In genomic region chr2:206798009-206798408, GRCh38 we compare ENCODE assay signal across 10 cellular contexts. TPM values are rescaled to one million over a fixed set of nuclear protein-coding genes. Genes with fewer than 3 reads are reported as not detected.
A peak's percentile ranks its signal among the peaks of the same experiment; 100 is the strongest.
DNase-seq lines count a peak whose midpoint lies in the region; ATAC-seq, FAIRE-seq and TF ChIP-seq lines count a peak whose summit lies in the region.
"Had no signal": no experiment of that assay in that cellular context is flagged by ENCODE, and none has a peak within 500 bp of the region (broad histone marks: within the 10 kb centered on the region; RNA-seq: fewer than 3 reads in every experiment).

No MANE protein-coding gene starts in this region.

- no peak for TF ChIP-seq RAD21 in SK-N-SH (IDR thresholded peaks at IDR 0.05; ENCODE audit: low read length)

- BruUV-seq in endothelial cell of umbilical vein (replicated peaks; lab: Mats Ljungman, UMichigan), result no TSS peak

- peaks cover 0 to 2% of the 10 kb centered on the region in 2 experiments for H3K36me3 ChIP-seq in endothelial cell of umbilical vein (ENCODE audit: control insufficient read depth in 2 of 2, extremely low read depth in 1 of 2, insufficient read depth in 2 of 2, low read length in 2 of 2)
- H3K36me3 ChIP-seq in ascending aorta, result peaks cover 0 to 21% of the 10 kb centered on the region in 2 donors
- H3K36me3 ChIP-seq in SK-N-SH (replicated peaks in 1 of 2; ENCODE audit: control insufficient read depth in 1 of 2, insufficient read depth in 2 of 2, low read length in 1 of 2), result peaks cover 6 to 15% of the 10 kb centered on the region in 2 experiments
- H3K36me3 ChIP-seq in BE2C, result peaks cover 7% of the 10 kb centered on the region

- peak; percentile 87 for DNase-seq in endothelial cell of umbilical vein (ENCODE audit: low read depth, low spot score)
- no peak for DNase-seq in DMS153 treated with DMSO at 0.1 percent for 48 hours (lab: John Stamatoyannopoulos, UW; ENCODE audit: unreplicated experiment)
- no peak for DNase-seq in ascending aorta (ENCODE audit: low spot score in 2 of 2)
- no peak for DNase-seq in SK-N-SH
- no peak for DNase-seq in BE2C
- DNase-seq: body of pancreas, NCI-H524 had no signal

- H2AFZ ChIP-seq in endothelial cell of umbilical vein (ENCODE audit: low read depth, low read length) (no peak overlapping the region), SK-N-SH (ENCODE audit: low read depth) (no peak overlapping the region)

- no peaks in the 10 kb centered on the region for H3F3A ChIP-seq in SK-N-SH (replicated peaks; ENCODE audit: insufficient read depth)

- ATAC-seq in GM18858 (IDR thresholded peaks at IDR 0.05; ENCODE audit: unreplicated experiment) (peak; percentile 71), GM21526 (IDR thresholded peaks at IDR 0.05; ENCODE audit: low FRiP score, unreplicated experiment) (peak; percentile 53), HG03460 (IDR thresholded peaks at IDR 0.05; ENCODE audit: unreplicated experiment) (peak; percentile 65)
- ATAC-seq: body of pancreas had no signal

- H3K27ac ChIP-seq in endothelial cell of umbilical vein (ENCODE audit: insufficient read depth, low read depth, low read length) (peak overlapping the region; percentile 62), ascending aorta (no peak overlapping the region), SK-N-SH (ENCODE audit: low read depth in 2 of 2, low read length in 1 of 2) (no peak overlapping the region)
- H3K27ac ChIP-seq: body of pancreas had no signal

- TF ChIP-seq EP300 in SK-N-SH (IDR thresholded peaks at IDR 0.05; ENCODE audit: borderline replicate concordance in 1 of 2, low read depth in 1 of 2, low read length in 1 of 2), result no peak

- intact Hi-C loops in endothelial cell of umbilical vein (cut with micrococcal nuclease) (no loop called here), ascending aorta (cut with DNase I) (no loop called here)

- dilution Hi-C loops in endothelial cell of umbilical vein (cut with MboI; ENCODE audit: extremely low pct_ligation_motif_present, low sequenced_read_pairs), result no loop called here

- H3K4me2 ChIP-seq in endothelial cell of umbilical vein (ENCODE audit: insufficient read depth, low read length) (peak overlapping the region; percentile 48), SK-N-SH (no peak overlapping the region)

- H4K20me1 ChIP-seq in endothelial cell of umbilical vein (replicated peaks; ENCODE audit: control insufficient read depth, extremely low read depth, insufficient read depth, low read length) (no peaks in the 10 kb centered on the region), SK-N-SH (ENCODE audit: insufficient read depth) (no peaks in the 10 kb centered on the region)

- H3K9me2 ChIP-seq in SK-N-SH, result no peaks in the 10 kb centered on the region

- no peak overlapping the region for H3K4me3 ChIP-seq in endothelial cell of umbilical vein (replicated peaks in 1 of 3; ENCODE audit: insufficient read depth in 1 of 3, low read depth in 1 of 3, low read length in 3 of 3)
- no peak overlapping the region for H3K4me3 ChIP-seq in ascending aorta
- H3K4me3 ChIP-seq in SK-N-SH (ENCODE audit: low read depth in 2 of 2, low read length in 1 of 2), result no peak overlapping the region
- no peak overlapping the region for H3K4me3 ChIP-seq in BE2C (ENCODE audit: low read depth, low read length)
- H3K4me3 ChIP-seq: body of pancreas had no signal

- POLR2A ChIA-PET in endothelial cell of umbilical vein (lab: Charles Lee) (no interaction called here), SK-N-SH (lab: Yijun Ruan, JAX) (no interaction called here)

- peak; percentile 74 for FAIRE-seq in endothelial cell of umbilical vein (lab: Jason Lieb, UNC)

- CTCF ChIA-PET in endothelial cell of umbilical vein (lab: Charles Lee) (interaction anchor here (1.0 kb wide), 2 partner anchors 15 to 675 kb away, joined by 3 to 5 read pairs; no protein-coding TSS in a partner anchor), SK-N-SH (lab: Yijun Ruan, JAX) (interaction anchor here (1.1 to 11.5 kb wide), 5 partner anchors 15 to 730 kb away, joined by 3 to 111 read pairs (median 6); no protein-coding TSS in a partner anchor)

- WGBS in SK-N-SH (ENCODE audit: low lambda C conversion rate), result 98% methylated on average over 5 of the region's 5 CpGs

- H3K9me3 ChIP-seq in endothelial cell of umbilical vein (replicated peaks; ENCODE audit: control insufficient read depth, insufficient read depth, low read length) (no peaks in the 10 kb centered on the region), ascending aorta (no peaks in the 10 kb centered on the region), SK-N-SH (no peaks in the 10 kb centered on the region), BE2C (no peaks in the 10 kb centered on the region)
- H3K9me3 ChIP-seq: body of pancreas had no signal

- no peaks in the 10 kb centered on the region for H3K27me3 ChIP-seq in endothelial cell of umbilical vein (ENCODE audit: control insufficient read depth in 2 of 2, insufficient read depth in 2 of 2, low read length in 2 of 2)
- no peaks in the 10 kb centered on the region for H3K27me3 ChIP-seq in ascending aorta
- no peaks in the 10 kb centered on the region for H3K27me3 ChIP-seq in SK-N-SH (ENCODE audit: insufficient read depth)
- H3K27me3 ChIP-seq in BE2C, result no peaks in the 10 kb centered on the region
- H3K27me3 ChIP-seq: body of pancreas had no signal

- no peak overlapping the region for H3K9ac ChIP-seq in endothelial cell of umbilical vein (replicated peaks; ENCODE audit: extremely low read depth, insufficient read depth, low read length)
- H3K9ac ChIP-seq in SK-N-SH, result no peak overlapping the region

- no peak for TF ChIP-seq CTCF in endothelial cell of umbilical vein (IDR thresholded peaks at IDR 0.05; ENCODE audit: extremely low read depth in 1 of 2, insufficient read depth in 1 of 2, low read depth in 1 of 2, low read length in 2 of 2)
- no peak for TF ChIP-seq CTCF in ascending aorta (IDR thresholded peaks at IDR 0.05)
- no peak for TF ChIP-seq CTCF in SK-N-SH (IDR thresholded peaks at IDR 0.05)
- TF ChIP-seq CTCF in BE2C (IDR thresholded peaks at IDR 0.05; ENCODE audit: low read depth, low read length), result no peak

- no peak for TF ChIP-seq POLR2A in endothelial cell of umbilical vein (IDR thresholded peaks at IDR 0.05; ENCODE audit: low read depth, low read length)

- H3K9me1 ChIP-seq in endothelial cell of umbilical vein (replicated peaks; ENCODE audit: control insufficient read depth, extremely low read depth, insufficient read depth, low read length), result no peaks in the 10 kb centered on the region

- H3K4me1 ChIP-seq in endothelial cell of umbilical vein (ENCODE audit: control insufficient read depth, extremely low read depth, insufficient read depth, low read length) (peaks cover 14% of the 10 kb centered on the region), ascending aorta (peaks cover 0 to 4% of the 10 kb centered on the region in 2 donors), SK-N-SH (ENCODE audit: control insufficient read depth in 1 of 2, insufficient read depth in 2 of 2, low read depth in 1 of 2, low read length in 1 of 2) (peaks cover 0 to 23% of the 10 kb centered on the region in 2 experiments; a peak in 1 of 4 replicates), BE2C (peaks cover 4% of the 10 kb centered on the region; the same call in 1 of the 2 replicates)

- no peaks in the 10 kb centered on the region for H3K79me2 ChIP-seq in endothelial cell of umbilical vein (ENCODE audit: control insufficient read depth, insufficient read depth, low read length)
- no peaks in the 10 kb centered on the region for H3K79me2 ChIP-seq in SK-N-SH (ENCODE audit: insufficient read depth)

TF ChIP-seq in endothelial cell of umbilical vein, 7 proteins besides CTCF, POLR2A, EP300 and RAD21:
- TF ChIP-seq JUN (IDR thresholded peaks at IDR 0.05; ENCODE audit: borderline replicate concordance, insufficient read depth, insufficient read length, low read depth) (peak; percentile 56), MAX (IDR thresholded peaks at IDR 0.05; ENCODE audit: insufficient read depth, insufficient read length) (no peak)

TF ChIP-seq in SK-N-SH, 30 proteins besides CTCF, POLR2A, EP300 and RAD21 (continues in another document):
- no peak for TF ChIP-seq EZH2phosphoT487 (IDR thresholded peaks at IDR 0.05; ENCODE audit: borderline replicate concordance, low read depth)
- TF ChIP-seq NRF1 (IDR thresholded peaks at IDR 0.05; ENCODE audit: low read depth, low read length), result no peak

RNA-seq across cellular contexts. Expression of gene FASTKD2, which starts 32.6 kb away (rescaled TPM):
- total RNA-seq in endothelial cell of umbilical vein (22.6 and 24.1 TPM in 2 replicates), ascending aorta (41.5 TPM)
- polyA plus RNA-seq in endothelial cell of umbilical vein (20.6 and 21.8 TPM in 2 replicates), SK-N-SH (2012; rRNA removed) (15.1 and 22.8 TPM in 2 replicates)
- polyA plus RNA-seq in endothelial cell of umbilical vein (2011; cell fraction: cytosol; rRNA removed), result 17.8 and 18.4 TPM in 2 replicates
- polyA plus RNA-seq in endothelial cell of umbilical vein (2011; cell fraction: nucleus; rRNA removed), result 39.7 and 47.2 TPM in 2 replicates
- 23.4 and 33.2 TPM in 2 replicates for polyA plus RNA-seq in endothelial cell of umbilical vein (2012)
- 31.1 and 33.8 TPM in 2 replicates for polyA minus RNA-seq in endothelial cell of umbilical vein
- 13.9 TPM for polyA minus RNA-seq in endothelial cell of umbilical vein (2011; cell fraction: cytosol; rRNA and poly(A)+ RNA removed)
- 30.6 and 56.1 TPM in 2 replicates for polyA minus RNA-seq in endothelial cell of umbilical vein (2011; cell fraction: nucleus; rRNA and poly(A)+ RNA removed)
- polyA plus RNA-seq in SK-N-SH (2012; cell fraction: cytosol; rRNA removed), result 18.2 and 18.3 TPM in 2 replicates
- polyA plus RNA-seq in SK-N-SH (2012; cell fraction: nucleus; rRNA removed), result 18.8 and 37.6 TPM in 2 replicates
- polyA plus RNA-seq in BE2C (2012; ENCODE audit: insufficient read depth, insufficient read length, low read depth), result 15.3 TPM

RNA-seq across cellular contexts. Expression of gene MDH1B, which starts 32.9 kb away (rescaled TPM):
- 0.51 TPM in 1 of 2 replicates, not detected in the other for total RNA-seq in endothelial cell of umbilical vein
- polyA plus RNA-seq in endothelial cell of umbilical vein, result 0.29 and 0.33 TPM in 2 replicates
- 0.30 TPM in 2 replicates for polyA plus RNA-seq in endothelial cell of umbilical vein (2011; cell fraction: cytosol; rRNA removed)
- polyA plus RNA-seq in endothelial cell of umbilical vein (2011; cell fraction: nucleus; rRNA removed), result 1.1 and 1.2 TPM in 2 replicates
- 0.35 and 0.56 TPM in 2 replicates for polyA plus RNA-seq in endothelial cell of umbilical vein (2012)
- polyA minus RNA-seq in endothelial cell of umbilical vein, result 0.53 TPM in 1 of 2 replicates, not detected in the other
- not detected for polyA minus RNA-seq in endothelial cell of umbilical vein (2011; cell fraction: cytosol; rRNA and poly(A)+ RNA removed)
- 0.34 and 0.91 TPM in 2 replicates for polyA minus RNA-seq in endothelial cell of umbilical vein (2011; cell fraction: nucleus; rRNA and poly(A)+ RNA removed)
- not detected for total RNA-seq in ascending aorta
- polyA plus RNA-seq in SK-N-SH (2012; rRNA removed), result 1.7 and 2.8 TPM in 2 replicates
- 2.2 and 2.6 TPM in 2 replicates for polyA plus RNA-seq in SK-N-SH (2012; cell fraction: cytosol; rRNA removed)
- 2.5 and 3.6 TPM in 2 replicates for polyA plus RNA-seq in SK-N-SH (2012; cell fraction: nucleus; rRNA removed)
- polyA plus RNA-seq in BE2C (2012; ENCODE audit: insufficient read depth, insufficient read length, low read depth), result 0.32 TPM
